Comparison of ENCODE assay signal across 8 cellular contexts in genomic region chr5:693271-694041, GRCh38. TPM values are rescaled to one million over a fixed set of nuclear protein-coding genes. Genes with fewer than 3 reads are reported as not detected.
DNase-seq lines count a peak whose midpoint lies in the region; ATAC-seq and TF ChIP-seq lines count a peak whose summit lies in the region.
"Not testable (repeated sequence)": the region's sequence is repeated elsewhere in the genome, so short reads cannot be mapped to it uniquely, and the experiment has no call there.

Gene TPPP (minus strand): TSS chr5:693352. CDS start chr5:678060, 15,292 bp downstream.

- H3K36me3 Mint-ChIP-seq in activated CD8-positive, alpha-beta T cell treated with anti-CD3 and anti-CD28 coated beads, Interleukin-2, amount 10 ng/mL, durations not matched to agents 7 days and 5 days (ENCODE audit: low read depth); dendritic cell treated with granulocyte-macrophage colony-stimulating factor and Interleukin-4, amounts not matched to agents 40 ng/mL and 50 ng/mL, for 4 days (ENCODE audit: low read depth): not testable (repeated sequence)

- CTCF ChIA-PET in AG04449 (lab: Yijun Ruan, JAX); activated CD8-positive, alpha-beta T cell treated with anti-CD3 and anti-CD28 coated beads, Interleukin-2, amount 10 ng/mL, durations not matched to agents 7 days and 5 days (lab: Charles Lee): not testable (repeated sequence)

- not testable (repeated sequence) for H3K9me3 Mint-ChIP-seq in activated CD8-positive, alpha-beta T cell treated with anti-CD3 and anti-CD28 coated beads, Interleukin-2, amount 10 ng/mL, durations not matched to agents 7 days and 5 days (ENCODE audit: insufficient read depth); dendritic cell treated with granulocyte-macrophage colony-stimulating factor and Interleukin-4, amounts not matched to agents 40 ng/mL and 50 ng/mL, for 4 days

- H3K27ac Mint-ChIP-seq in activated CD8-positive, alpha-beta T cell treated with anti-CD3 and anti-CD28 coated beads, Interleukin-2, amount 10 ng/mL, durations not matched to agents 7 days and 5 days; dendritic cell treated with granulocyte-macrophage colony-stimulating factor and Interleukin-4, amounts not matched to agents 40 ng/mL and 50 ng/mL, for 4 days: not testable (repeated sequence)

- H3K4me3 Mint-ChIP-seq in activated CD8-positive, alpha-beta T cell treated with anti-CD3 and anti-CD28 coated beads, Interleukin-2, amount 10 ng/mL, durations not matched to agents 7 days and 5 days, result not testable (repeated sequence)
- H3K4me3 Mint-ChIP-seq in dendritic cell treated with granulocyte-macrophage colony-stimulating factor and Interleukin-4, amounts not matched to agents 40 ng/mL and 50 ng/mL, for 4 days, result peak within 1 kb of the TSS; percentile 62

- POLR2A ChIA-PET in AG04449 (lab: Yijun Ruan, JAX); activated CD8-positive, alpha-beta T cell treated with anti-CD3 and anti-CD28 coated beads, Interleukin-2, amount 10 ng/mL, durations not matched to agents 7 days and 5 days (lab: Charles Lee): not testable (repeated sequence)

- not testable (repeated sequence) for H3K27me3 Mint-ChIP-seq in activated CD8-positive, alpha-beta T cell treated with anti-CD3 and anti-CD28 coated beads, Interleukin-2, amount 10 ng/mL, durations not matched to agents 7 days and 5 days (ENCODE audit: low read depth)
- H3K27me3 Mint-ChIP-seq in dendritic cell treated with granulocyte-macrophage colony-stimulating factor and Interleukin-4, amounts not matched to agents 40 ng/mL and 50 ng/mL, for 4 days, result peaks cover 39% of the 10 kb centered on the region

- peak; percentile 75 for ATAC-seq in HG03280 (IDR thresholded peaks at IDR 0.05; ENCODE audit: unreplicated experiment)
- ATAC-seq in activated CD8-positive, alpha-beta T cell treated with anti-CD3 and anti-CD28 coated beads, Interleukin-2, amount 10 ng/mL, durations not matched to agents 7 days and 5 days, result peak; percentile 90

- TF ChIP-seq CTCF in AG04449 (IDR thresholded peaks at IDR 0.05; ENCODE audit: insufficient read depth, low read length, missing control alignments), result not testable (repeated sequence)

- DNase-seq in AG04449 (ENCODE audit: low read depth, low spot score), result not testable (repeated sequence)
- DNase-seq in GM19238 (ENCODE audit: insufficient read length, low spot score) (peak; percentile 82), NCI-H69 (lab: John Stamatoyannopoulos, UW) (peak; percentile 96), left kidney (ENCODE audit: low read depth, low spot score) (peak; percentile 90)
- peak; percentile 78 for DNase-seq in activated CD8-positive, alpha-beta T cell treated with anti-CD3 and anti-CD28 coated beads, Interleukin-2, amount 10 ng/mL, durations not matched to agents 7 days and 5 days
- DNase-seq in stimulated activated CD4-positive, alpha-beta T cell treated with anti-CD3 and anti-CD28 coated beads, Interleukin-12 subunit alpha, Interleukin-12 subunit beta, amount 100 ng/mL, for 48 hours (ENCODE audit: low read depth in 2 of 3, low spot score in 1 of 3), result peak; percentile 44 to 88 (median 65)

- intact Hi-C loops in dendritic cell treated with granulocyte-macrophage colony-stimulating factor and Interleukin-4, amounts not matched to agents 40 ng/mL and 50 ng/mL, for 4 days (cut with micrococcal nuclease), result not testable (repeated sequence)

- H3K4me1 Mint-ChIP-seq in activated CD8-positive, alpha-beta T cell treated with anti-CD3 and anti-CD28 coated beads, Interleukin-2, amount 10 ng/mL, durations not matched to agents 7 days and 5 days (ENCODE audit: low read depth); dendritic cell treated with granulocyte-macrophage colony-stimulating factor and Interleukin-4, amounts not matched to agents 40 ng/mL and 50 ng/mL, for 4 days (ENCODE audit: low read depth): not testable (repeated sequence)

- H3K4me3 ChIP-seq in AG04449 (ENCODE audit: low read depth, low read length), result peak within 1 kb of the TSS; percentile 25

RNA-seq across cellular contexts. Expression of gene TPPP, which starts in this region (rescaled TPM):
- under 1 TPM in 1 of 2 experiments, not detected in 1; 0.08 TPM for total RNA-seq in activated CD8-positive, alpha-beta T cell treated with anti-CD3 and anti-CD28 coated beads, Interleukin-2, amount 10 ng/mL, durations not matched to agents 7 days and 5 days

Comparison
In these comparisons a context has a peak if more than half of its experiments do, and no peak if none do; other contexts are left out.
1. Peak in DNase-seq and ATAC-seq in activated CD8-positive, alpha-beta T cell treated with anti-CD3 and anti-CD28 coated beads, Interleukin-2, amount 10 ng/mL, durations not matched to agents 7 days and 5 days; RNA of the gene not detected or under 1 TPM.